21 cellular contexts compared by ENCODE assay signal in genomic region chr5:143552680-143553079, GRCh38.
"Had no signal": no experiment of that assay in that cellular context is flagged by ENCODE, and none has a peak within 500 bp of the region (broad histone marks: within the 10 kb centered on the region; RNA-seq: fewer than 3 reads in every experiment).

No MANE protein-coding gene starts in this region.

- H3K4me3 ChIP-seq: colonic mucosa, dorsolateral prefrontal cortex, gastroesophageal sphincter, pancreas, psoas muscle, right atrium auricular region, thoracic aorta, upper lobe of left lung had no signal

- H3K27me3 ChIP-seq: colonic mucosa, dorsolateral prefrontal cortex, gastroesophageal sphincter, pancreas, right atrium auricular region, upper lobe of left lung had no signal

- H3K4me1 ChIP-seq: colonic mucosa, pancreas had no signal

- H3K27ac ChIP-seq: colonic mucosa, dorsolateral prefrontal cortex, gastroesophageal sphincter, pancreas, psoas muscle, right atrium auricular region, thoracic aorta, upper lobe of left lung had no signal

- H3K9me3 ChIP-seq: colonic mucosa, gastroesophageal sphincter, pancreas, psoas muscle, right atrium auricular region, thoracic aorta, upper lobe of left lung had no signal

- H3K36me3 ChIP-seq: colonic mucosa, gastroesophageal sphincter, pancreas, right atrium auricular region, thoracic aorta, upper lobe of left lung had no signal

- ATAC-seq: activated T-cell treated with anti-CD3 and anti-CD28 coated beads, Interleukin-2, amount 50 U/mL, for 72 hours; effector memory CD8-positive, alpha-beta T cell; esophagus mucosa; gastroesophageal sphincter; pancreas; psoas muscle; WTC11 had no signal

- DNase-seq: activated CD4-positive, alpha-beta T cell treated with anti-CD3 and anti-CD28 coated beads for 4 hours; activated CD4-positive, alpha-beta T cell treated with anti-CD3 and anti-CD28 coated beads, Interleukin-2, amount 50 U/mL, for 48 hours; activated effector memory CD4-positive, alpha-beta T cell treated with Interleukin-2 at 50 U/mL for 16 hours; activated naive CD4-positive, alpha-beta T cell treated with anti-CD3 and anti-CD28 coated beads for 36 hours; activated naive CD8-positive, alpha-beta T cell treated with anti-CD3 and anti-CD28 coated beads, Interleukin-2, amount 10 ng/mL, durations not matched to agents 7 days and 5 days; activated T-cell treated with anti-CD3 and anti-CD28 coated beads, Interleukin-2, amount 50 U/mL, for 72 hours; amniotic stem cell; colonic mucosa; dorsolateral prefrontal cortex; effector memory CD8-positive, alpha-beta T cell; head of caudate nucleus; pancreas; psoas muscle; stimulated activated CD4-positive, alpha-beta T cell treated with anti-CD3 and anti-CD28 coated beads, Interleukin-4, amount 100 ng/mL, for 24 hours; stimulated activated naive CD4-positive, alpha-beta T cell treated with Interleukin-2 at 50 U/mL for 16 hours; upper lobe of left lung had no signal
